In the genomic region with DNA sequence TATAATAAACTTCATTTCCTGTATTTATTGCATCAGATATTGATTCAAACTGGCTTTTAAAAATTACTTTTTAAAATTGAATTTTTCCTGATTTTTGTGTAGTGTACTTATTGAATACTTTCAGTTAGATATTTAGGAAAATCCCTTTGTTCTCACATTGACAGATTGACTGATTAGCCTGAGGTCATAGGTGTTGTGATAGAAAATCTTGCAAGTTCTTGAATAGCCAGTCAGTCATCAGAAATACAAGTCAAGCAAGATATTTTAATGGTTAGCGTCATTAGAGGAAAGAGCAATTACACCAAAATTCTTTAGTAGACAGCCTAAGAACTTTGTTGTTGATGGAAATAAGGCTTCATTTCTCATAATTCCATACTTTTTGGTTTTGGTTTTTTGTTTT, we compare ENCODE assay signal across 1 cellular context.
A peak's percentile ranks its signal among the peaks of the same experiment; 100 is the strongest.
TF ChIP-seq lines count a peak whose summit lies in the region.

No MANE protein-coding gene starts in this region.

TF ChIP-seq in K562, 482 proteins besides CTCF, POLR2A, EP300 and RAD21:
- TF ChIP-seq, protein P1, sequence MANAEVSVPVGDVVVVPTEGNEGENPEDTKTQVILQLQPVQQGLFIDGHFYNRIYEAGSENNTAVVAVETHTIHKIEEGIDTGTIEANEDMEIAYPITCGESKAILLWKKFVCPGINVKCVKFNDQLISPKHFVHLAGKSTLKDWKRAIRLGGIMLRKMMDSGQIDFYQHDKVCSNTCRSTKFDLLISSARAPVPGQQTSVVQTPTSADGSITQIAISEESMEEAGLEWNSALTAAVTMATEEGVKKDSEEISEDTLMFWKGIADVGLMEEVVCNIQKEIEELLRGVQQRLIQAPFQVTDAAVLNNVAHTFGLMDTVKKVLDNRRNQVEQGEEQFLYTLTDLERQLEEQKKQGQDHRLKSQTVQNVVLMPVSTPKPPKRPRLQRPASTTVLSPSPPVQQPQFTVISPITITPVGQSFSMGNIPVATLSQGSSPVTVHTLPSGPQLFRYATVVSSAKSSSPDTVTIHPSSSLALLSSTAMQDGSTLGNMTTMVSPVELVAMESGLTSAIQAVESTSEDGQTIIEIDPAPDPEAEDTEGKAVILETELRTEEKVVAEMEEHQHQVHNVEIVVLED (CRISPR knock-in tag; IDR thresholded peaks at IDR 0.05), result no peak
- TF ChIP-seq MEIS2 (IDR thresholded peaks at IDR 0.05; ENCODE audit: partially characterized antibody) (peak; percentile 62), PBX2 (CRISPR knock-in tag; IDR thresholded peaks at IDR 0.05; ENCODE audit: low read depth) (no peak), PBX2 (tag; conservative IDR thresholded peaks at IDR 0.05; ENCODE audit: low read depth) (peak; percentile 50; the same call in 1 of the 2 replicates), TFAP4 (CRISPR knock-in tag; IDR thresholded peaks at IDR 0.05; ENCODE audit: borderline replicate concordance) (no peak), PYGO2 (tag; IDR thresholded peaks at IDR 0.05) (no peak)
